In genomic region chrX:134622056-134622812, GRCh38 we compare ENCODE assay signal across 9 cellular contexts. TPM values are rescaled to one million over a fixed set of nuclear protein-coding genes. Genes with fewer than 3 reads are reported as not detected.
DNase-seq lines count a peak whose midpoint lies in the region; ATAC-seq and TF ChIP-seq lines count a peak whose summit lies in the region.
"Had no signal": no experiment of that assay in that cellular context is flagged by ENCODE, and none has a peak within 500 bp of the region (broad histone marks: within the 10 kb centered on the region; RNA-seq: fewer than 3 reads in every experiment).

No MANE protein-coding gene starts in this region.

- H3K36me3 Mint-ChIP-seq in progenitor cell of endocrine pancreas (ENCODE audit: insufficient read depth) = no peaks in the 10 kb centered on the region
- H3K36me3 Mint-ChIP-seq in CD4-positive, alpha-beta memory T cell = no peaks in the 10 kb centered on the region
- H3K36me3 Mint-ChIP-seq in stimulated activated memory B cell treated with anti-CD40 and anti-IgM and Interleukin-4, amounts not matched to agents 10 μg/mL and 1 μg/mL and 100 μg/mL, for 72 hours = no peaks in the 10 kb centered on the region

- peaks cover 13% of the 10 kb centered on the region for H3K9me3 Mint-ChIP-seq in progenitor cell of endocrine pancreas (ENCODE audit: low read depth)
- H3K9me3 Mint-ChIP-seq in CD4-positive, alpha-beta memory T cell = peaks cover 0 to 2% (median 0%) of the 10 kb centered on the region in 8 donors
- no peaks in the 10 kb centered on the region for H3K9me3 Mint-ChIP-seq in stimulated activated memory B cell treated with anti-CD40 and anti-IgM and Interleukin-4, amounts not matched to agents 10 μg/mL and 1 μg/mL and 100 μg/mL, for 72 hours

- DNase-seq in AG09309 (ENCODE audit: low read depth) = peak; percentile 55
- DNase-seq in SJCRH30 = peak; percentile 79 to 90
- peak; percentile 82 for DNase-seq in fibroblast of villous mesenchyme (ENCODE audit: low read depth)
- DNase-seq in progenitor cell of endocrine pancreas (ENCODE audit: low spot score, unreplicated experiment) = no peak
- no peak for DNase-seq in CD4-positive, alpha-beta memory T cell
- DNase-seq: left cardiac atrium had no signal

- ATAC-seq in GM18870 (IDR thresholded peaks at IDR 0.05; ENCODE audit: unreplicated experiment) (peak; percentile 91), HG03095 (IDR thresholded peaks at IDR 0.05; ENCODE audit: unreplicated experiment) (peak; percentile 90)
- no peak for ATAC-seq in stimulated activated memory B cell treated with anti-CD40 and anti-IgM and Interleukin-4, amounts not matched to agents 10 μg/mL and 1 μg/mL and 100 μg/mL, for 72 hours

- no peaks in the 10 kb centered on the region for H3K4me1 Mint-ChIP-seq in progenitor cell of endocrine pancreas (ENCODE audit: low read depth)
- H3K4me1 Mint-ChIP-seq in CD4-positive, alpha-beta memory T cell = no peaks in the 10 kb centered on the region
- H3K4me1 Mint-ChIP-seq in stimulated activated memory B cell treated with anti-CD40 and anti-IgM and Interleukin-4, amounts not matched to agents 10 μg/mL and 1 μg/mL and 100 μg/mL, for 72 hours = no peaks in the 10 kb centered on the region

- intact Hi-C loops in CD4-positive, alpha-beta memory T cell (cut with micrococcal nuclease) = no loop called here

- H3K4me1 ChIP-seq in SJCRH30 = peaks cover 40% of the 10 kb centered on the region
- no peaks in the 10 kb centered on the region for H3K4me1 ChIP-seq in CD4-positive, alpha-beta memory T cell (ENCODE audit: insufficient read depth, low read length)

- H3K27me3 Mint-ChIP-seq in progenitor cell of endocrine pancreas = no peaks in the 10 kb centered on the region
- peaks cover 1 to 3% of the 10 kb centered on the region in 2 donors for H3K27me3 Mint-ChIP-seq in CD4-positive, alpha-beta memory T cell
- no peaks in the 10 kb centered on the region for H3K27me3 Mint-ChIP-seq in stimulated activated memory B cell treated with anti-CD40 and anti-IgM and Interleukin-4, amounts not matched to agents 10 μg/mL and 1 μg/mL and 100 μg/mL, for 72 hours

- no peaks in the 10 kb centered on the region for H3K27me3 ChIP-seq in SJCRH30
- no peaks in the 10 kb centered on the region for H3K27me3 ChIP-seq in CD4-positive, alpha-beta memory T cell (ENCODE audit: insufficient read depth, low read length)

- no peak overlapping the region for H3K4me3 Mint-ChIP-seq in progenitor cell of endocrine pancreas (ENCODE audit: low read depth)
- H3K4me3 Mint-ChIP-seq in CD4-positive, alpha-beta memory T cell = no peak overlapping the region
- no peak overlapping the region for H3K4me3 Mint-ChIP-seq in stimulated activated memory B cell treated with anti-CD40 and anti-IgM and Interleukin-4, amounts not matched to agents 10 μg/mL and 1 μg/mL and 100 μg/mL, for 72 hours

- H3K9me3 ChIP-seq in SJCRH30 (replicated peaks) = no peaks in the 10 kb centered on the region
- no peaks in the 10 kb centered on the region for H3K9me3 ChIP-seq in CD4-positive, alpha-beta memory T cell (ENCODE audit: control insufficient read depth in 1 of 2, low read length in 2 of 2)

- CTCF ChIA-PET in CD4-positive, alpha-beta memory T cell (lab: Charles Lee; ENCODE audit: partially characterized antibody) = no interaction called here

- POLR2A ChIA-PET in CD4-positive, alpha-beta memory T cell (lab: Charles Lee; ENCODE audit: partially characterized antibody) = no interaction called here

- no peak overlapping the region for H3K4me3 ChIP-seq in AG09309 (ENCODE audit: control insufficient read depth, low read depth, low read length)
- H3K4me3 ChIP-seq in SJCRH30 = peak overlapping the region; percentile 41
- no peak overlapping the region for H3K4me3 ChIP-seq in fibroblast of villous mesenchyme (ENCODE audit: low read depth, low read length)
- no peak overlapping the region for H3K4me3 ChIP-seq in CD4-positive, alpha-beta memory T cell (ENCODE audit: low read length in 2 of 2)

- no peak overlapping the region for H3K27ac Mint-ChIP-seq in progenitor cell of endocrine pancreas
- H3K27ac Mint-ChIP-seq in CD4-positive, alpha-beta memory T cell = no peak overlapping the region
- no peak overlapping the region for H3K27ac Mint-ChIP-seq in stimulated activated memory B cell treated with anti-CD40 and anti-IgM and Interleukin-4, amounts not matched to agents 10 μg/mL and 1 μg/mL and 100 μg/mL, for 72 hours

- H3K36me3 ChIP-seq in SJCRH30 = no peaks in the 10 kb centered on the region
- H3K36me3 ChIP-seq in CD4-positive, alpha-beta memory T cell (ENCODE audit: insufficient read depth, low read length) = no peaks in the 10 kb centered on the region

- peak overlapping the region; percentile 96 for H3K27ac ChIP-seq in SJCRH30
- no peak overlapping the region for H3K27ac ChIP-seq in CD4-positive, alpha-beta memory T cell (ENCODE audit: low read depth, low read length)

- no peak for TF ChIP-seq CTCF in AG09309 (IDR thresholded peaks at IDR 0.05; ENCODE audit: control insufficient read depth, insufficient read depth, low read depth, low read length, missing control alignments)
- no peak for TF ChIP-seq CTCF in fibroblast of villous mesenchyme (IDR thresholded peaks at IDR 0.05; ENCODE audit: insufficient read depth, low read depth, low read length)
- TF ChIP-seq CTCF in progenitor cell of endocrine pancreas (IDR thresholded peaks at IDR 0.05; ENCODE audit: unreplicated experiment) = no peak

RNA-seq across cellular contexts. Expression of gene PLAC1, which starts 36.0 kb away (rescaled TPM):
- total RNA-seq in SJCRH30 (2014; rRNA removed; shearing (Covaris generic)) = 2.7 and 4.0 TPM in 2 replicates
- total RNA-seq in fibroblast of villous mesenchyme (0.32 and 0.43 TPM in 2 replicates), progenitor cell of endocrine pancreas (not detected in 2 replicates)
- not detected for total RNA-seq in CD4-positive, alpha-beta memory T cell
- not detected for polyA plus RNA-seq in CD4-positive, alpha-beta memory T cell
- total RNA-seq: left cardiac atrium had no signal

Comparison
In these comparisons a context has a peak if more than half of its experiments do, and no peak if none do; other contexts are left out.
1. DNase-seq: peak in AG09309 (single experiment), SJCRH30 (2 of 2) and fibroblast of villous mesenchyme (single experiment); none in progenitor cell of endocrine pancreas (single experiment) and CD4-positive, alpha-beta memory T cell (0 of 5).